ENCODE assay signal across 8 cellular contexts in genomic region chr19:42113641-42114348, GRCh38. TPM values are rescaled to one million over a fixed set of nuclear protein-coding genes. Genes with fewer than 3 reads are reported as not detected.
DNase-seq lines count a peak whose midpoint lies in the region; ATAC-seq and TF ChIP-seq lines count a peak whose summit lies in the region.

No MANE protein-coding gene starts in this region.

- TF ChIP-seq CTCF in choroid plexus epithelial cell (conservative IDR thresholded peaks at IDR 0.05; ENCODE audit: low read depth, low read length) (peak; percentile 45), omental fat pad (IDR thresholded peaks at IDR 0.05) (no peak)

- H3K4me3 ChIP-seq in choroid plexus epithelial cell (ENCODE audit: low read depth, low read length): no peak overlapping the region

- H3K9me3 Mint-ChIP-seq in immature natural killer cell: no peaks in the 10 kb centered on the region

- peaks cover 6 to 35% (median 21%) of the 10 kb centered on the region in 3 donors for H3K36me3 Mint-ChIP-seq in immature natural killer cell

- H3K4me1 Mint-ChIP-seq in immature natural killer cell: peaks cover 0 to 1% of the 10 kb centered on the region in 2 donors

- H3K27me3 Mint-ChIP-seq in immature natural killer cell (ENCODE audit: low read depth in 3 of 3): peaks cover 0 to 3% (median 0%) of the 10 kb centered on the region in 3 donors

- peak; percentile 62 for ATAC-seq in Right ventricle myocardium superior (ENCODE audit: poor library complexity)
- peak; percentile 43 for ATAC-seq in HG02763 (IDR thresholded peaks at IDR 0.05; ENCODE audit: unreplicated experiment)
- peak; percentile 54 for ATAC-seq in omental fat pad (ENCODE audit: low FRiP score)

- no peak overlapping the region for H3K4me3 Mint-ChIP-seq in immature natural killer cell

- intact Hi-C loops in Right ventricle myocardium superior (cut with DNase I) (no loop called here), cardiac septum (cut with DNase I) (no loop called here)

- peak overlapping the region in 1 of 6 donors; percentile 46 for H3K27ac Mint-ChIP-seq in immature natural killer cell

- no peak for DNase-seq in Right ventricle myocardium superior
- DNase-seq in cardiac septum (ENCODE audit: low spot score): no peak
- DNase-seq in NCI-H526 (lab: John Stamatoyannopoulos, UW): peak; percentile 93 to 97
- DNase-seq in choroid plexus epithelial cell (ENCODE audit: low read depth): peak; percentile 90
- DNase-seq in omental fat pad (ENCODE audit: low spot score): no peak
- no peak for DNase-seq in immature natural killer cell
- DNase-seq in activated CD4-positive, alpha-beta T cell treated with anti-CD3 and anti-CD28 coated beads, Interleukin-2, amount 50 U/mL, for 4 hours: no peak

RNA-seq across cellular contexts. Expression of gene POU2F2, which starts 18.5 kb away (rescaled TPM):
- 0.91 TPM for total RNA-seq in Right ventricle myocardium superior
- total RNA-seq in cardiac septum: 0.51 TPM
- total RNA-seq in omental fat pad: 1 to 10 TPM in 3 of 4 donors, under 1 TPM in 1; 0.56 to 3.2 (median 1.5) TPM
- 10 to 100 TPM in 1 of 3 donors, 1 to 10 TPM in 2; 2.0 to 10.3 (median 2.1) TPM for polyA plus RNA-seq in immature natural killer cell

RNA-seq across cellular contexts. Expression of gene ZNF574, which starts 37.8 kb away (rescaled TPM):
- total RNA-seq in Right ventricle myocardium superior: 8.4 TPM
- 8.3 TPM for total RNA-seq in cardiac septum
- total RNA-seq in omental fat pad: 10 to 100 TPM; 11.6 to 22.9 (median 12.8) TPM
- polyA plus RNA-seq in immature natural killer cell: 10 to 100 TPM; 12.4 to 29.6 (median 20.3) TPM

RNA-seq across cellular contexts. Expression of gene GRIK5, which starts 43.8 kb away (rescaled TPM):
- total RNA-seq in Right ventricle myocardium superior: 4.0 TPM
- 4.6 TPM for total RNA-seq in cardiac septum
- total RNA-seq in omental fat pad: 1 to 10 TPM in 3 of 4 donors, under 1 TPM in 1; 0.32 to 2.1 (median 1.6) TPM
- polyA plus RNA-seq in immature natural killer cell: not detected

Comparison
In these comparisons a context has a peak if more than half of its experiments do, and no peak if none do; other contexts are left out.
1. DNase-seq: peak in NCI-H526 (2 of 2) and choroid plexus epithelial cell (single experiment); none in Right ventricle myocardium superior (single experiment), cardiac septum (single experiment), omental fat pad (single experiment), immature natural killer cell (0 of 3) and activated CD4-positive, alpha-beta T cell treated with anti-CD3 and anti-CD28 coated beads, Interleukin-2, amount 50 U/mL, for 4 hours (0 of 2).
2. Peak in every context shown above with its lines, with median percentiles within 50 percentile points of each other: ATAC-seq.